ENCODE assay signal across 9 cellular contexts in genomic region chr21:43712268-43712942, GRCh38. TPM values are rescaled to one million over a fixed set of nuclear protein-coding genes. Genes with fewer than 3 reads are reported as not detected.
DNase-seq lines count a peak whose midpoint lies in the region; TF ChIP-seq lines count a peak whose summit lies in the region.
"Had no signal": no experiment of that assay in that cellular context is flagged by ENCODE, and none has a peak within 500 bp of the region (broad histone marks: within the 10 kb centered on the region; RNA-seq: fewer than 3 reads in every experiment).

No MANE protein-coding gene starts in this region.

- H3K4me1 Mint-ChIP-seq in HFFc6 (ENCODE audit: low read depth) = peaks cover 37% of the 10 kb centered on the region

- peak overlapping the region; percentile 96 for H3K4me2 ChIP-seq in PC-9
- H3K4me2 ChIP-seq: KMS-11 had no signal

- H3K27ac ChIP-seq in PC-9 (peak overlapping the region; percentile 100), thymus (ENCODE audit: low read depth) (peak overlapping the region; percentile 43)
- H3K27ac ChIP-seq: heart right ventricle, KMS-11 had no signal

- no peaks in the 10 kb centered on the region for H4K20me1 ChIP-seq in PC-9 (ENCODE audit: insufficient read depth)

- H3K27me3 ChIP-seq in PC-9 (ENCODE audit: insufficient read depth, low read depth) (no peaks in the 10 kb centered on the region), thymus (ENCODE audit: control insufficient read depth, insufficient read depth) (no peaks in the 10 kb centered on the region)
- H3K27me3 ChIP-seq: heart right ventricle had no signal

- peaks cover 28% of the 10 kb centered on the region for H3F3A ChIP-seq in PC-9 (ENCODE audit: insufficient read depth, low read depth)

- POLR2A ChIA-PET in PC-9 (lab: Charles Lee; ENCODE audit: unreplicated experiment) = interaction anchor here (0.5 to 0.7 kb wide), 2 partner anchors 15 to 57 kb away, joined by 3 to 7 read pairs; no protein-coding TSS in a partner anchor

- 91% methylated on average over 13 of the region's 13 CpGs for WGBS in thymus

- H3K27me3 Mint-ChIP-seq in HFFc6 (ENCODE audit: insufficient read depth) = peaks cover 6% of the 10 kb centered on the region

- DNase-seq in HFFc6 (peak; percentile 80), PC-9 (peak; percentile 84 to 94), islet precursor cell (peak; percentile 90), NCI-H526 treated with DMSO at 0.1 percent for 48 hours (lab: John Stamatoyannopoulos, UW) (no peak), activated gamma-delta T cell (lab: John Stamatoyannopoulos, UW) (no peak)
- no peak for DNase-seq in NK-92 treated with Interleukin-12 subunit alpha and Interleukin-12 subunit beta, amount 100 ng/mL, for 24 hours (lab: John Stamatoyannopoulos, UW)
- DNase-seq: heart right ventricle had no signal

- BruUV-seq in PC-9 (replicated peaks; lab: Mats Ljungman, UMichigan) = no TSS peak

- TF ChIP-seq CTCF in HFFc6 (IDR thresholded peaks at IDR 0.05) (no peak), PC-9 (conservative IDR thresholded peaks at IDR 0.05) (no peak)

- CTCF ChIA-PET in PC-9 (lab: Charles Lee) = no interaction called here

- no peaks in the 10 kb centered on the region for H3K9me3 ChIP-seq in PC-9 (ENCODE audit: insufficient read depth, low read depth)
- H3K9me3 ChIP-seq in thymus (ENCODE audit: control insufficient read depth) = no peaks in the 10 kb centered on the region

- H2AFZ ChIP-seq in PC-9 = peak overlapping the region; percentile 77

- H3K27ac Mint-ChIP-seq in HFFc6 = peak overlapping the region; percentile 90

- H3K4me3 ChIP-seq in PC-9 (peak overlapping the region; percentile 72; the same call in 1 of the 2 replicates), thymus (ENCODE audit: low read length) (no peak overlapping the region)
- H3K4me3 ChIP-seq: heart right ventricle had no signal

- no peaks in the 10 kb centered on the region for H3K9me2 ChIP-seq in PC-9 (ENCODE audit: insufficient read depth)

- H3K36me3 Mint-ChIP-seq in HFFc6 (ENCODE audit: low read depth) = no peaks in the 10 kb centered on the region

- H3K36me3 ChIP-seq in PC-9 (ENCODE audit: low read depth) = no peaks in the 10 kb centered on the region
- H3K36me3 ChIP-seq in thymus (ENCODE audit: control insufficient read depth, insufficient read depth) = no peaks in the 10 kb centered on the region
- H3K36me3 ChIP-seq: heart right ventricle had no signal

- intact Hi-C loops in PC-9 (cut with micrococcal nuclease; ENCODE audit: unreplicated experiment) = loop anchor here (5.0 kb wide), 2 partner anchors 55 to 75 kb away; partner anchors contain the start of genes HSF2BP, RRP1 and RRP1B

- peak overlapping the region; percentile 47 for H3K4me3 Mint-ChIP-seq in HFFc6

- H3K4me1 ChIP-seq in PC-9 (replicated peaks; ENCODE audit: insufficient read depth) (peaks cover 29% of the 10 kb centered on the region), thymus (ENCODE audit: control insufficient read depth, insufficient read depth, low read length) (no peaks in the 10 kb centered on the region)

- no peaks in the 10 kb centered on the region for H3K9me3 Mint-ChIP-seq in HFFc6

- H3K79me2 ChIP-seq in PC-9 (ENCODE audit: low read depth) = no peaks in the 10 kb centered on the region

RNA-seq across cellular contexts. Expression of gene PDXK, which starts 6.5 kb away (rescaled TPM):
- 100 to 1,000 TPM; 154 to 160 (median 157) TPM for total RNA-seq in HFFc6 (2021; fragmentation: NEBNext Ultra II Directional; extraction: Animal tissue kit (Norgen Biotek cat#: 25700))
- total RNA-seq in PC-9 (2021) = 175 and 189 TPM in 2 replicates
- 59.0 TPM for polyA plus RNA-seq in thymus

RNA-seq across cellular contexts. Expression of gene RRP1B, which starts 53.0 kb away (rescaled TPM):
- 10 to 100 TPM; 26.9 to 34.4 (median 27.6) TPM for total RNA-seq in HFFc6 (2021; fragmentation: NEBNext Ultra II Directional; extraction: Animal tissue kit (Norgen Biotek cat#: 25700))
- total RNA-seq in PC-9 (2021) = 26.1 and 26.3 TPM in 2 replicates
- polyA plus RNA-seq in thymus = 18.4 TPM

RNA-seq across cellular contexts. Expression of gene HSF2BP, which starts 53.1 kb away (rescaled TPM):
- total RNA-seq in HFFc6 (2021; fragmentation: NEBNext Ultra II Directional; extraction: Animal tissue kit (Norgen Biotek cat#: 25700)) = under 1 TPM; 0.33 to 0.90 (median 0.59) TPM
- 4.6 and 7.3 TPM in 2 replicates for total RNA-seq in PC-9 (2021)
- polyA plus RNA-seq in thymus = 0.71 TPM

Comparison
In these comparisons a context has a peak if more than half of its experiments do, and no peak if none do; other contexts are left out.
1. DNase-seq: peak in HFFc6 (single experiment), PC-9 (2 of 2) and islet precursor cell (single experiment); none in NCI-H526 treated with DMSO at 0.1 percent for 48 hours (single experiment), NK-92 treated with Interleukin-12 subunit alpha and Interleukin-12 subunit beta, amount 100 ng/mL, for 24 hours (single experiment) and activated gamma-delta T cell (single experiment).